In genomic region chr1:211469938-211470529, GRCh38 we compare ENCODE assay signal across 9 cellular contexts. TPM values are rescaled to one million over a fixed set of nuclear protein-coding genes. Genes with fewer than 3 reads are reported as not detected.
DNase-seq lines count a peak whose midpoint lies in the region; ATAC-seq, FAIRE-seq and TF ChIP-seq lines count a peak whose summit lies in the region.
"Had no signal": no experiment of that assay in that cellular context is flagged by ENCODE, and none has a peak within 500 bp of the region (broad histone marks: within the 10 kb centered on the region; RNA-seq: fewer than 3 reads in every experiment).

No MANE protein-coding gene starts in this region.

- no peaks in the 10 kb centered on the region for H3K36me3 ChIP-seq in BLaER1
- H3K36me3 ChIP-seq in esophagus muscularis mucosa, result no peaks in the 10 kb centered on the region
- H3K36me3 ChIP-seq: neutrophil had no signal

- H3K9ac ChIP-seq in BLaER1, result 0 out of 2 replicates have a peak overlapping the region, but pooled peaks have one; percentile 71

- FAIRE-seq in H54 (lab: Jason Lieb, UNC), result peak; percentile 41

- no peak overlapping the region for H3K4me3 Mint-ChIP-seq in activated CD8-positive, alpha-beta memory T cell treated with anti-CD3 and anti-CD28 coated beads, Interleukin-2, amount 10 ng/mL, durations not matched to agents 7 days and 5 days
- no peak overlapping the region for H3K4me3 Mint-ChIP-seq in naive B cell

- TF ChIP-seq EP300 in esophagus muscularis mucosa (IDR thresholded peaks at IDR 0.05), result no peak

- H3K4me1 ChIP-seq in BLaER1, result peaks cover 48% of the 10 kb centered on the region
- H3K4me1 ChIP-seq in esophagus muscularis mucosa, result peaks cover 8 to 37% (median 33%) of the 10 kb centered on the region in 4 donors

- DNase-seq in H54 (ENCODE audit: insufficient read length, low spot score), result peak; percentile 85
- peak; percentile 91 for DNase-seq in NCI-H345 (lab: John Stamatoyannopoulos, UW)
- DNase-seq in activated CD8-positive, alpha-beta memory T cell treated with anti-CD3 and anti-CD28 coated beads, Interleukin-2, amount 10 ng/mL, durations not matched to agents 7 days and 5 days, result peak; percentile 54
- peak; percentile 96 for DNase-seq in esophagus muscularis mucosa (ENCODE audit: extremely low spot score)
- peak; percentile 13 for DNase-seq in naive B cell
- peak; percentile 61 for DNase-seq in stimulated activated naive CD8-positive, alpha-beta T cell treated with anti-CD3 and anti-CD28 coated beads, Interleukin-15, Interleukin-2, amounts not matched to agents 100 U/mL and 50 U/mL, for 24 hours

- intact Hi-C loops in esophagus muscularis mucosa (cut with DNase I), result loop anchor here (2.0 to 10.0 kb wide), 4 partner anchors 43 to 182 kb away; no protein-coding TSS in a partner anchor

- WGBS in esophagus muscularis mucosa, result 17% methylated on average over 8 of the region's 13 CpGs

- peak overlapping the region; percentile 93 for H3K27ac ChIP-seq in BLaER1
- H3K27ac ChIP-seq in esophagus muscularis mucosa (replicated peaks in 1 of 4), result peak overlapping the region in 1 of 4 donors; percentile 4
- H3K27ac ChIP-seq: neutrophil had no signal

- no peaks in the 10 kb centered on the region for H3K36me3 Mint-ChIP-seq in activated CD8-positive, alpha-beta memory T cell treated with anti-CD3 and anti-CD28 coated beads, Interleukin-2, amount 10 ng/mL, durations not matched to agents 7 days and 5 days
- no peaks in the 10 kb centered on the region for H3K36me3 Mint-ChIP-seq in naive B cell

- H4K20me1 ChIP-seq in BLaER1, result no peaks in the 10 kb centered on the region

- H3K27me3 ChIP-seq in BLaER1 (no peaks in the 10 kb centered on the region), esophagus muscularis mucosa (no peaks in the 10 kb centered on the region)

- ATAC-seq in activated CD8-positive, alpha-beta memory T cell treated with anti-CD3 and anti-CD28 coated beads, Interleukin-2, amount 10 ng/mL, durations not matched to agents 7 days and 5 days, result peak; percentile 61
- ATAC-seq in naive B cell (ENCODE audit: low read depth in 2 of 2) (peak in 1 of 2 donors; percentile 33), HG02623 (IDR thresholded peaks at IDR 0.05; ENCODE audit: unreplicated experiment) (no peak)
- ATAC-seq in stimulated activated naive CD8-positive, alpha-beta T cell treated with anti-CD3 and anti-CD28 coated beads, Interleukin-15, Interleukin-2, amounts not matched to agents 100 U/mL and 50 U/mL, for 24 hours, result peak; percentile 23

- TF ChIP-seq CTCF in esophagus muscularis mucosa (IDR thresholded peaks at IDR 0.05), result peak; percentile 75 to 92 (median 82)

- CTCF ChIA-PET in activated CD8-positive, alpha-beta memory T cell treated with anti-CD3 and anti-CD28 coated beads, Interleukin-2, amount 10 ng/mL, durations not matched to agents 7 days and 5 days (lab: Charles Lee), result interaction anchor here (0.8 to 2.3 kb wide), 11 partner anchors 8 to 179 kb away, joined by 3 to 8 read pairs (median 4); partner anchors contain the start of gene TRAF5

- no peaks in the 10 kb centered on the region for H3K9me3 Mint-ChIP-seq in activated CD8-positive, alpha-beta memory T cell treated with anti-CD3 and anti-CD28 coated beads, Interleukin-2, amount 10 ng/mL, durations not matched to agents 7 days and 5 days (ENCODE audit: low read depth)
- no peaks in the 10 kb centered on the region for H3K9me3 Mint-ChIP-seq in naive B cell

- TF ChIP-seq POLR2A in H54 (IDR thresholded peaks at IDR 0.05; ENCODE audit: low read depth, low read length) (no peak), esophagus muscularis mucosa (IDR thresholded peaks at IDR 0.05; ENCODE audit: low read depth) (no peak)

- no peak overlapping the region for H3K4me3 ChIP-seq in BLaER1
- H3K4me3 ChIP-seq in esophagus muscularis mucosa, result no peak overlapping the region

- H3K9me3 ChIP-seq in BLaER1, result peaks cover 11% of the 10 kb centered on the region
- H3K9me3 ChIP-seq in esophagus muscularis mucosa, result no peaks in the 10 kb centered on the region
- H3K9me3 ChIP-seq: neutrophil had no signal

- peak overlapping the region; percentile 43 for H3K4me2 ChIP-seq in BLaER1

- peaks cover 11% of the 10 kb centered on the region for H3K27me3 Mint-ChIP-seq in activated CD8-positive, alpha-beta memory T cell treated with anti-CD3 and anti-CD28 coated beads, Interleukin-2, amount 10 ng/mL, durations not matched to agents 7 days and 5 days
- no peaks in the 10 kb centered on the region for H3K27me3 Mint-ChIP-seq in naive B cell

- H3K27ac Mint-ChIP-seq in activated CD8-positive, alpha-beta memory T cell treated with anti-CD3 and anti-CD28 coated beads, Interleukin-2, amount 10 ng/mL, durations not matched to agents 7 days and 5 days, result no peak overlapping the region
- H3K27ac Mint-ChIP-seq in naive B cell, result no peak overlapping the region

- peaks cover 3% of the 10 kb centered on the region for H3K4me1 Mint-ChIP-seq in activated CD8-positive, alpha-beta memory T cell treated with anti-CD3 and anti-CD28 coated beads, Interleukin-2, amount 10 ng/mL, durations not matched to agents 7 days and 5 days
- H3K4me1 Mint-ChIP-seq in naive B cell, result peaks cover 0 to 4% (median 0%) of the 10 kb centered on the region in 3 donors

RNA-seq across cellular contexts. Expression of gene RD3, which starts 21.9 kb away (rescaled TPM):
- not detected for total RNA-seq in activated CD8-positive, alpha-beta memory T cell treated with anti-CD3 and anti-CD28 coated beads, Interleukin-2, amount 10 ng/mL, durations not matched to agents 7 days and 5 days
- under 1 TPM; 0.19 to 0.98 (median 0.75) TPM for total RNA-seq in esophagus muscularis mucosa
- not detected for polyA plus RNA-seq in naive B cell (ENCODE audit: low read depth in 6 of 6)

Comparison
In these comparisons a context has a peak if more than half of its experiments do, and no peak if none do; other contexts are left out.
1. DNase-seq: peak in every context shown above with its lines; median percentile 96 in esophagus muscularis mucosa; 91 in NCI-H345; 85 in H54; 61 in stimulated activated naive CD8-positive, alpha-beta T cell treated with anti-CD3 and anti-CD28 coated beads, Interleukin-15, Interleukin-2, amounts not matched to agents 100 U/mL and 50 U/mL, for 24 hours; 54 in activated CD8-positive, alpha-beta memory T cell treated with anti-CD3 and anti-CD28 coated beads, Interleukin-2, amount 10 ng/mL, durations not matched to agents 7 days and 5 days; 13 in naive B cell.